ENCODE assay signal across 1 cellular context in the genomic region with DNA sequence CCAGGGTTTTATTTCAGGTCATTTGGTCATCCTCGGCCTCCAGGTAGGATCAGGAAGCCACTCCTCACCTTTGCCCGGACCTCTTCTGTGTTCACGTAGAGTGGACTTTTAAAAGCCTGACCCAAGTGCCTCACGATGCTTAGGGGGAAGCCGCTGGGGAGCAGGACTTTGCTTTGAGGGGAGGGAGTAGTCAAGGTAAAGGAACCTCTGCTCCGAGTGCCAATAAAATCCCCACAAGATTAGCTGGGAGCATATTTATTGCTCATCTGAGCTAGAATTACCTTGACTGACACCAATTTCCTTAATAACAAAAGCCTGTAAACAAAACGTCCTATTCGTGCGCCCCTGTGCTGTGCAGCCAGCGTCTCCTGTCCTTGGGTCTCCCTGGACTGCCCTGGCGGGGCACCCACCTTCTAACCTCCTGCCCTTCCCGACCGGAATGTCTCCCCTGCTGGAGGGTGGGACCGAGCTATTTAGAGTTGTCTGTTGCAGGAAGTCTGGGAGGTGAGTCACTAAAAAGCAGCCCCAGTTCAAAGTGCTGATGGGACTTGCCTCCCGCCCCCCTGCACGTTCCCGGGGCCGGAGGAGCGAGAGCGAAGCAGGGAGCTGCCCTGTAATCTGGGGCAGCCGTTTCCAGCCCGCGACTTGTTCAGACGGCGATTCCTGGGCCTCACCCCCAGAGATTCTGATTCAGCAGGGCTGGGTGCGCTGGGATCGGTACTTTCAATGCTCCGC.
TF ChIP-seq lines count a peak whose summit lies in the region.

No MANE protein-coding gene starts in this region.

TF ChIP-seq in WTC11, 78 proteins besides CTCF, POLR2A, EP300 and RAD21 (continued from another document):
- no peak for TF ChIP-seq SMAD3 (CRISPR knock-in tag; IDR thresholded peaks at IDR 0.05; ENCODE audit: borderline replicate concordance)
- TF ChIP-seq, protein P1, sequence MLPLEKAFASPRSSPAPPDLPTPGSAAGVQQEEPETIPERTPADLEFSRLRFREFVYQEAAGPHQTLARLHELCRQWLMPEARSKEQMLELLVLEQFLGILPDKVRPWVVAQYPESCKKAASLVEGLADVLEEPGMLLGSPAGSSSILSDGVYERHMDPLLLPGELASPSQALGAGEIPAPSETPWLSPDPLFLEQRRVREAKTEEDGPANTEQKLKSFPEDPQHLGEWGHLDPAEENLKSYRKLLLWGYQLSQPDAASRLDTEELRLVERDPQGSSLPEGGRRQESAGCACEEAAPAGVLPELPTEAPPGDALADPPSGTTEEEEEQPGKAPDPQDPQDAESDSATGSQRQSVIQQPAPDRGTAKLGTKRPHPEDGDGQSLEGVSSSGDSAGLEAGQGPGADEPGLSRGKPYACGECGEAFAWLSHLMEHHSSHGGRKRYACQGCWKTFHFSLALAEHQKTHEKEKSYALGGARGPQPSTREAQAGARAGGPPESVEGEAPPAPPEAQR (CRISPR knock-in tag; IDR thresholded peaks at IDR 0.05), result no peak
- TF ChIP-seq, protein P2, sequence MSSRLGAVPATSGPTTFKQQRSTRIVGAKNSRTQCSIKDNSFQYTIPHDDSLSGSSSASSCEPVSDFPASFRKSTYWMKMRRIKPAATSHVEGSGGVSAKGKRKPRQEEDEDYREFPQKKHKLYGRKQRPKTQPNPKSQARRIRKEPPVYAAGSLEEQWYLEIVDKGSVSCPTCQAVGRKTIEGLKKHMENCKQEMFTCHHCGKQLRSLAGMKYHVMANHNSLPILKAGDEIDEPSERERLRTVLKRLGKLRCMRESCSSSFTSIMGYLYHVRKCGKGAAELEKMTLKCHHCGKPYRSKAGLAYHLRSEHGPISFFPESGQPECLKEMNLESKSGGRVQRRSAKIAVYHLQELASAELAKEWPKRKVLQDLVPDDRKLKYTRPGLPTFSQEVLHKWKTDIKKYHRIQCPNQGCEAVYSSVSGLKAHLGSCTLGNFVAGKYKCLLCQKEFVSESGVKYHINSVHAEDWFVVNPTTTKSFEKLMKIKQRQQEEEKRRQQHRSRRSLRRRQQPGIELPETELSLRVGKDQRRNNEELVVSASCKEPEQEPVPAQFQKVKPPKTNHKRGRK (CRISPR knock-in tag; IDR thresholded peaks at IDR 0.05; ENCODE audit: borderline replicate concordance), result no peak
- peak; percentile 93 for TF ChIP-seq ZNF121 (CRISPR knock-in tag; IDR thresholded peaks at IDR 0.05)
- TF ChIP-seq, protein P3, sequence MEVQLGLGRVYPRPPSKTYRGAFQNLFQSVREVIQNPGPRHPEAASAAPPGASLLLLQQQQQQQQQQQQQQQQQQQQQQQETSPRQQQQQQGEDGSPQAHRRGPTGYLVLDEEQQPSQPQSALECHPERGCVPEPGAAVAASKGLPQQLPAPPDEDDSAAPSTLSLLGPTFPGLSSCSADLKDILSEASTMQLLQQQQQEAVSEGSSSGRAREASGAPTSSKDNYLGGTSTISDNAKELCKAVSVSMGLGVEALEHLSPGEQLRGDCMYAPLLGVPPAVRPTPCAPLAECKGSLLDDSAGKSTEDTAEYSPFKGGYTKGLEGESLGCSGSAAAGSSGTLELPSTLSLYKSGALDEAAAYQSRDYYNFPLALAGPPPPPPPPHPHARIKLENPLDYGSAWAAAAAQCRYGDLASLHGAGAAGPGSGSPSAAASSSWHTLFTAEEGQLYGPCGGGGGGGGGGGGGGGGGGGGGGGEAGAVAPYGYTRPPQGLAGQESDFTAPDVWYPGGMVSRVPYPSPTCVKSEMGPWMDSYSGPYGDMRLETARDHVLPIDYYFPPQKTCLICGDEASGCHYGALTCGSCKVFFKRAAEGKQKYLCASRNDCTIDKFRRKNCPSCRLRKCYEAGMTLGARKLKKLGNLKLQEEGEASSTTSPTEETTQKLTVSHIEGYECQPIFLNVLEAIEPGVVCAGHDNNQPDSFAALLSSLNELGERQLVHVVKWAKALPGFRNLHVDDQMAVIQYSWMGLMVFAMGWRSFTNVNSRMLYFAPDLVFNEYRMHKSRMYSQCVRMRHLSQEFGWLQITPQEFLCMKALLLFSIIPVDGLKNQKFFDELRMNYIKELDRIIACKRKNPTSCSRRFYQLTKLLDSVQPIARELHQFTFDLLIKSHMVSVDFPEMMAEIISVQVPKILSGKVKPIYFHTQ (CRISPR knock-in tag; IDR thresholded peaks at IDR 0.05), result peak; percentile 20; the same call in 1 of the 2 replicates
- TF ChIP-seq, protein P4, sequence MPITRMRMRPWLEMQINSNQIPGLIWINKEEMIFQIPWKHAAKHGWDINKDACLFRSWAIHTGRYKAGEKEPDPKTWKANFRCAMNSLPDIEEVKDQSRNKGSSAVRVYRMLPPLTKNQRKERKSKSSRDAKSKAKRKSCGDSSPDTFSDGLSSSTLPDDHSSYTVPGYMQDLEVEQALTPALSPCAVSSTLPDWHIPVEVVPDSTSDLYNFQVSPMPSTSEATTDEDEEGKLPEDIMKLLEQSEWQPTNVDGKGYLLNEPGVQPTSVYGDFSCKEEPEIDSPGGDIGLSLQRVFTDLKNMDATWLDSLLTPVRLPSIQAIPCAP (CRISPR knock-in tag; IDR thresholded peaks at IDR 0.05), result no peak
- peak; percentile 72 for TF ChIP-seq TEAD1 (CRISPR knock-in tag; IDR thresholded peaks at IDR 0.05)
- TF ChIP-seq, protein P5, sequence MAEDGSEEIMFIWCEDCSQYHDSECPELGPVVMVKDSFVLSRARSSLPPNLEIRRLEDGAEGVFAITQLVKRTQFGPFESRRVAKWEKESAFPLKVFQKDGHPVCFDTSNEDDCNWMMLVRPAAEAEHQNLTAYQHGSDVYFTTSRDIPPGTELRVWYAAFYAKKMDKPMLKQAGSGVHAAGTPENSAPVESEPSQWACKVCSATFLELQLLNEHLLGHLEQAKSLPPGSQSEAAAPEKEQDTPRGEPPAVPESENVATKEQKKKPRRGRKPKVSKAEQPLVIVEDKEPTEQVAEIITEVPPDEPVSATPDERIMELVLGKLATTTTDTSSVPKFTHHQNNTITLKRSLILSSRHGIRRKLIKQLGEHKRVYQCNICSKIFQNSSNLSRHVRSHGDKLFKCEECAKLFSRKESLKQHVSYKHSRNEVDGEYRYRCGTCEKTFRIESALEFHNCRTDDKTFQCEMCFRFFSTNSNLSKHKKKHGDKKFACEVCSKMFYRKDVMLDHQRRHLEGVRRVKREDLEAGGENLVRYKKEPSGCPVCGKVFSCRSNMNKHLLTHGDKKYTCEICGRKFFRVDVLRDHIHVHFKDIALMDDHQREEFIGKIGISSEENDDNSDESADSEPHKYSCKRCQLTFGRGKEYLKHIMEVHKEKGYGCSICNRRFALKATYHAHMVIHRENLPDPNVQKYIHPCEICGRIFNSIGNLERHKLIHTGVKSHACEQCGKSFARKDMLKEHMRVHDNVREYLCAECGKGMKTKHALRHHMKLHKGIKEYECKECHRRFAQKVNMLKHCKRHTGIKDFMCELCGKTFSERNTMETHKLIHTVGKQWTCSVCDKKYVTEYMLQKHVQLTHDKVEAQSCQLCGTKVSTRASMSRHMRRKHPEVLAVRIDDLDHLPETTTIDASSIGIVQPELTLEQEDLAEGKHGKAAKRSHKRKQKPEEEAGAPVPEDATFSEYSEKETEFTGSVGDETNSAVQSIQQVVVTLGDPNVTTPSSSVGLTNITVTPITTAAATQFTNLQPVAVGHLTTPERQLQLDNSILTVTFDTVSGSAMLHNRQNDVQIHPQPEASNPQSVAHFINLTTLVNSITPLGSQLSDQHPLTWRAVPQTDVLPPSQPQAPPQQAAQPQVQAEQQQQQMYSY (CRISPR knock-in tag; IDR thresholded peaks at IDR 0.05), result no peak
